In the genomic region with DNA sequence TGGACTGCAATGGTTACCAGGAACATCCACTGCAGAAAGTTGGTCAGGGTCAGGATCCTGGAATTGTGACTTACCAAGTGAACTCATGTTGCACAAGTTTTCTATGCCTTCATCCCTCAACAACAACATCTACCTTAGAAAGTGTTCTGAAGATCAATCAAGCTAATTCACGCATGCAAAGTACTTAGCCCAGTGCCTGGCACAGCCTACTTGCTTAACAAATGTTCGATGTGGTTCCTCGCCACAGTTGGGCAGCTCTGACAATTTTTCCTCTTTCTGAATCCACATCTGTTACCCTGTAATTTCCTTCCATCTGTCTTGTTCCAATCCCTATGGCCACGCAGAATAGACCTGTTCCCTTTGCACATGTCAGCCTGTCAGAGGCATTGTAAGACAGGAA, we compare ENCODE assay signal across 15 cellular contexts.
DNase-seq lines count a peak whose midpoint lies in the region; TF ChIP-seq lines count a peak whose summit lies in the region.
"Had no signal": no experiment of that assay in that cellular context is flagged by ENCODE, and none has a peak within 500 bp of the region (broad histone marks: within the 10 kb centered on the region; RNA-seq: fewer than 3 reads in every experiment).

No MANE protein-coding gene starts in this region.

- H3K27ac ChIP-seq in coronary artery: no peak overlapping the region
- H3K27ac ChIP-seq: A549, BLaER1, HL-60 had no signal

- no peak overlapping the region for H3K4me3 ChIP-seq in coronary artery
- H3K4me3 ChIP-seq: A549, BLaER1, GM23338, K562 had no signal

- TF ChIP-seq CTCF in coronary artery (IDR thresholded peaks at IDR 0.05): no peak

- peak; percentile 88 for DNase-seq in NCI-H1694 (lab: John Stamatoyannopoulos, UW)
- peak; percentile 75 for DNase-seq in NCI-H2171 treated with DMSO at 0.1 percent for 48 hours (lab: John Stamatoyannopoulos, UW)
- peak; percentile 11 for DNase-seq in coronary artery (ENCODE audit: low spot score)
- DNase-seq in COLO829 (ENCODE audit: low spot score): no peak
- no peak for DNase-seq in SKM-1 (lab: John Stamatoyannopoulos, UW; ENCODE audit: unreplicated experiment)
- DNase-seq in foreskin melanocyte: no peak
- DNase-seq: Calu3; CD4-positive, alpha-beta memory T cell; HFFc6; IMR-90 had no signal

Comparison
In these comparisons a context has a peak if more than half of its experiments do, and no peak if none do; other contexts are left out.
1. DNase-seq: peak in NCI-H1694 (single experiment), NCI-H2171 treated with DMSO at 0.1 percent for 48 hours (single experiment) and coronary artery (single experiment); none in COLO829 (single experiment), SKM-1 (single experiment) and foreskin melanocyte (single experiment).